ENCODE assay signal across 1 cellular context in genomic region chr16:89278441-89279240, GRCh38.
TF ChIP-seq lines count a peak whose summit lies in the region.

No MANE protein-coding gene starts in this region.

TF ChIP-seq in HepG2, 621 proteins besides CTCF, POLR2A, EP300 and RAD21 (continued from another document):
- TF ChIP-seq MXD3 (CRISPR knock-in tag; IDR thresholded peaks at IDR 0.05) (no peak), MTA3 (CRISPR knock-in tag; IDR thresholded peaks at IDR 0.05) (no peak), DPF2 (CRISPR knock-in tag; IDR thresholded peaks at IDR 0.05; ENCODE audit: borderline replicate concordance, low read depth) (no peak), FOXO4 (CRISPR knock-in tag; conservative IDR thresholded peaks at IDR 0.05) (0 out of 2 replicates have a peak, but pooled peaks have one; percentile 1), CHD2 (IDR thresholded peaks at IDR 0.05; ENCODE audit: low read depth, low read length) (no peak), ZNF460 (CRISPR knock-in tag; IDR thresholded peaks at IDR 0.05; ENCODE audit: borderline replicate concordance) (no peak), RBFOX2 (IDR thresholded peaks at IDR 0.05; ENCODE audit: low read depth, low read length) (no peak), ZSCAN21 (CRISPR knock-in tag; IDR thresholded peaks at IDR 0.05; ENCODE audit: borderline replicate concordance) (peak; percentile 36; the same call in 1 of the 2 replicates), FLYWCH1 (CRISPR knock-in tag; IDR thresholded peaks at IDR 0.05) (no peak)
TF ChIP-seq in HepG2: peak in this region for 2.
